In genomic region chr9:127249877-127250276, GRCh38 we compare ENCODE assay signal across 18 cellular contexts. TPM values are rescaled to one million over a fixed set of nuclear protein-coding genes. Genes with fewer than 3 reads are reported as not detected.
DNase-seq lines count a peak whose midpoint lies in the region; ATAC-seq and TF ChIP-seq lines count a peak whose summit lies in the region.
"Had no signal": no experiment of that assay in that cellular context is flagged by ENCODE, and none has a peak within 500 bp of the region (broad histone marks: within the 10 kb centered on the region; RNA-seq: fewer than 3 reads in every experiment).

No MANE protein-coding gene starts in this region.

- H4K20me1 ChIP-seq in Karpas-422 (ENCODE audit: insufficient read depth, low read depth, low read length), result no peaks in the 10 kb centered on the region

- H3K27ac Mint-ChIP-seq in neural crest cell (ENCODE audit: unreplicated experiment), result peak overlapping the region; percentile 53
- H3K27ac Mint-ChIP-seq: B cell; CD4-positive, alpha-beta T cell; HFFc6 had no signal

- no peaks in the 10 kb centered on the region for H3K9me3 Mint-ChIP-seq in neural crest cell
- H3K9me3 Mint-ChIP-seq: CD4-positive, alpha-beta T cell; HFFc6 had no signal

- H3K4me2 ChIP-seq in Karpas-422 (ENCODE audit: low read depth, low read length, poor library complexity, severe bottlenecking), result no peak overlapping the region

- in situ Hi-C loops in SK-MEL-5 (cut with HindIII; ENCODE audit: low pct_unique_long_range_greater_than_20kb, low sequenced_read_pairs), result no loop called here

- H3K4me1 ChIP-seq in right atrium auricular region, result peaks cover 0 to 16% of the 10 kb centered on the region in 2 donors
- peaks cover 0 to 9% (median 5%) of the 10 kb centered on the region in 4 donors for H3K4me1 ChIP-seq in sigmoid colon
- H3K4me1 ChIP-seq in Karpas-422 (ENCODE audit: low read length), result peaks cover 7% of the 10 kb centered on the region

- H2AFZ ChIP-seq in Karpas-422 (ENCODE audit: low read length), result no peak overlapping the region

- H3K4me3 ChIP-seq in right atrium auricular region (no peak overlapping the region), sigmoid colon (no peak overlapping the region), Karpas-422 (ENCODE audit: low read length) (no peak overlapping the region)

- no peaks in the 10 kb centered on the region for H3K79me2 ChIP-seq in Karpas-422 (ENCODE audit: low read length)

- TF ChIP-seq CTCF in right atrium auricular region (IDR thresholded peaks at IDR 0.05) (no peak), neural crest cell (conservative IDR thresholded peaks at IDR 0.05) (no peak), sigmoid colon (IDR thresholded peaks at IDR 0.05) (no peak)

- DNase-seq in right atrium auricular region (ENCODE audit: low spot score) (no peak), left cardiac atrium (no peak), SK-MEL-5 (ENCODE audit: low read depth, low spot score) (peak; percentile 83), neural crest cell (ENCODE audit: low read depth, low spot score) (no peak), sigmoid colon (no peak), Karpas-422 (no peak), T-helper 1 cell (no peak)
- DNase-seq: CD4-positive, alpha-beta T cell; DMS153; DMS79; GDM1; GOT3; H7; HFFc6 had no signal

- no peak for ATAC-seq in left cardiac atrium
- ATAC-seq: HCT116 had no signal

- H3K27ac ChIP-seq in right atrium auricular region (peak overlapping the region; percentile 38 to 78), sigmoid colon (no peak overlapping the region), Karpas-422 (ENCODE audit: low read length) (no peak overlapping the region)
- H3K27ac ChIP-seq: C4-2B, HL-60 had no signal

- H3K9ac ChIP-seq in Karpas-422 (ENCODE audit: low read length), result no peak overlapping the region

- no peak for TF ChIP-seq EP300 in sigmoid colon (IDR thresholded peaks at IDR 0.05)

- peaks cover 7% of the 10 kb centered on the region for H3K36me3 Mint-ChIP-seq in neural crest cell (ENCODE audit: low read depth)

- peaks cover 22% of the 10 kb centered on the region for H3K4me1 Mint-ChIP-seq in neural crest cell

- no peak for TF ChIP-seq POLR2A in sigmoid colon (IDR thresholded peaks at IDR 0.05)

- WGBS in sigmoid colon, 2 donors, result 90 to 93% methylated on average over 5 of the region's 5 CpGs

- H3K27me3 ChIP-seq in right atrium auricular region (no peaks in the 10 kb centered on the region), sigmoid colon (no peaks in the 10 kb centered on the region), Karpas-422 (ENCODE audit: low read length) (no peaks in the 10 kb centered on the region)

- H3K9me3 ChIP-seq in right atrium auricular region (no peaks in the 10 kb centered on the region), sigmoid colon (no peaks in the 10 kb centered on the region), Karpas-422 (ENCODE audit: low read length) (no peaks in the 10 kb centered on the region)

- H3K27me3 Mint-ChIP-seq in neural crest cell (ENCODE audit: low read depth), result no peaks in the 10 kb centered on the region
- H3K27me3 Mint-ChIP-seq: B cell had no signal

- H3K36me3 ChIP-seq in right atrium auricular region, result no peaks in the 10 kb centered on the region
- H3K36me3 ChIP-seq in sigmoid colon, result no peaks in the 10 kb centered on the region
- H3K36me3 ChIP-seq in Karpas-422 (ENCODE audit: insufficient read depth, low read length), result no peaks in the 10 kb centered on the region

- H3K9me2 ChIP-seq in Karpas-422 (replicated peaks; ENCODE audit: insufficient read depth, low read length), result no peaks in the 10 kb centered on the region

- intact Hi-C loops in left cardiac atrium (cut with DNase I), result no loop called here
- intact Hi-C loops in sigmoid colon (cut with DNase I), result loop anchor here (5.0 kb wide), 1 partner anchor 147 kb away; the partner anchor contains the start of gene SLC2A8

- peak overlapping the region; percentile 18 for H3K4me3 Mint-ChIP-seq in neural crest cell
- H3K4me3 Mint-ChIP-seq: B cell; CD4-positive, alpha-beta T cell; HFFc6 had no signal

RNA-seq across cellular contexts. Expression of gene GARNL3, which starts 14.7 kb away (rescaled TPM):
- total RNA-seq in right atrium auricular region (10 to 100 TPM in 1 of 2 donors, 1 to 10 TPM in 1; 8.9 to 17.7 TPM), left cardiac atrium (10 to 100 TPM; 10.0 to 11.2 TPM), neural crest cell (10.3 and 10.5 TPM in 2 replicates), sigmoid colon (10 to 100 TPM; 10.2 to 28.0 (median 17.6) TPM)
- 5.3 and 6.4 TPM in 2 replicates for total RNA-seq in SK-MEL-5 (2014; rRNA removed; shearing (Covaris generic))
- 2.3 and 9.9 TPM in 2 replicates for polyA plus RNA-seq in SK-MEL-5 (2015; cell fraction: cytosol; rRNA removed)
- 40.5 and 50.1 TPM in 2 replicates for polyA plus RNA-seq in SK-MEL-5 (2015; cell fraction: nucleus; rRNA removed)
- 1 to 10 TPM in 2 of 3 donors, under 1 TPM in 1; 0.92 to 4.8 (median 3.0) TPM for polyA plus RNA-seq in sigmoid colon
- 1.2 and 2.2 TPM in 2 replicates for total RNA-seq in Karpas-422 (2014; rRNA removed; shearing (Covaris generic); ENCODE audit: low replicate concordance)

Comparison
In these comparisons a context has a peak if more than half of its experiments do, and no peak if none do; other contexts are left out.
1. H3K27ac ChIP-seq: peak in right atrium auricular region (2 of 2); none in sigmoid colon (0 of 4) and Karpas-422 (single experiment).